In the genomic region with DNA sequence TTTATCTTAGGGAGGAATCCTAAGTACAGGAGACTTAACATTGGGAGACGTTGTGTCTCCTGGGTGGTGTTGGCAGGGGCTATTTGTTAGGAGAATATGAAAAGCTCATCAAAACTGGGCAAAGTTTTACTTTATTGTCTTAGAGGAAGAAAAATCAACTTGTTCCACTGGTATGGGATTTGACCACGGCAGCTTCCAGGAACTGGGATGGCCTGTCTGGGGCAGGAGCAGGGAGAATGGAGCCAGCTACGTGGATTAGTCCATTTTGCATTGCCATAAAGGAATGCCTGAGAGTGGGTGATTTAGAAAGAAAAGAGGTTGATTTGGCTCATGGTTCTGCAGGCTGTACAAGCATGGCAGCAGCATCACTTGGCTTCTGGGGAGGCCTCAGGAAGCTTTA, we compare ENCODE assay signal across 17 cellular contexts.
"Had no signal": no experiment of that assay in that cellular context is flagged by ENCODE, and none has a peak within 500 bp of the region (broad histone marks: within the 10 kb centered on the region; RNA-seq: fewer than 3 reads in every experiment).

No MANE protein-coding gene starts in this region.

- H3K4me1 ChIP-seq: prostate gland had no signal

- H3K36me3 ChIP-seq: lower lobe of right lung, prostate gland, right lobe of liver had no signal

- H3K4me3 ChIP-seq: body of pancreas, lower lobe of right lung, prostate gland, right lobe of liver, testis had no signal

- DNase-seq: activated CD4-positive, alpha-beta memory T cell treated with anti-CD3 and anti-CD28 coated beads, Interleukin-2, amount 10 ng/mL, durations not matched to agents 7 days and 5 days; activated CD4-positive, alpha-beta T cell treated with anti-CD3 and anti-CD28 coated beads for 1 hour; activated CD8-positive, alpha-beta memory T cell treated with anti-CD3 and anti-CD28 coated beads, Interleukin-2, amount 50 U/mL, for 4 hours; activated gamma-delta T cell treated with Interleukin-2 at 50 U/mL for 16 hours; activated T-cell treated with anti-CD3 and anti-CD28 coated beads, Interleukin-2, amount 50 U/mL, for 72 hours; effector memory CD8-positive, alpha-beta T cell; hypothalamus; lower lobe of right lung; naive thymus-derived CD4-positive, alpha-beta T cell; right lobe of liver; stimulated activated CD4-positive, alpha-beta T cell treated with anti-CD3 and anti-CD28 coated beads, Interleukin-4, amount 100 ng/mL, for 4 hours; stimulated activated naive CD8-positive, alpha-beta T cell treated with anti-CD3 and anti-CD28 coated beads, Interleukin-15, amount 100 ng/mL, for 72 hours; T-helper 9 cell had no signal

- H3K27me3 ChIP-seq: body of pancreas, right lobe of liver, testis had no signal

- H3K27ac ChIP-seq: body of pancreas, epithelial cell of prostate, prostate gland, right lobe of liver had no signal

- H3K9me3 ChIP-seq: body of pancreas, lower lobe of right lung, prostate gland, right lobe of liver, testis had no signal

- ATAC-seq: activated T-cell treated with anti-CD3 and anti-CD28 coated beads, Interleukin-2, amount 50 U/mL, for 72 hours; body of pancreas; effector memory CD8-positive, alpha-beta T cell; naive thymus-derived CD4-positive, alpha-beta T cell; stimulated activated naive CD8-positive, alpha-beta T cell treated with anti-CD3 and anti-CD28 coated beads, Interleukin-15, amount 100 ng/mL, for 72 hours had no signal
